In genomic region chr3:169170456-169170855, GRCh38 we compare ENCODE assay signal across 20 cellular contexts.
DNase-seq lines count a peak whose midpoint lies in the region; TF ChIP-seq lines count a peak whose summit lies in the region.
"Had no signal": no experiment of that assay in that cellular context is flagged by ENCODE, and none has a peak within 500 bp of the region (broad histone marks: within the 10 kb centered on the region; RNA-seq: fewer than 3 reads in every experiment).

No MANE protein-coding gene starts in this region.

- no peak overlapping the region for H3K27ac Mint-ChIP-seq in H9
- H3K27ac Mint-ChIP-seq: B cell; CD4-positive, alpha-beta T cell; CD8-positive, alpha-beta memory T cell had no signal

- H3K9me3 Mint-ChIP-seq in H9, result no peaks in the 10 kb centered on the region
- H3K9me3 Mint-ChIP-seq: CD4-positive, alpha-beta T cell had no signal

- no peak overlapping the region for H3K14ac ChIP-seq in H9 (ENCODE audit: insufficient read depth, low read length)

- H3K23me2 ChIP-seq in H9 (ENCODE audit: insufficient read length, low read depth, low read length, poor library complexity, severe bottlenecking), result no peaks in the 10 kb centered on the region

- H4K91ac ChIP-seq in H9 (ENCODE audit: insufficient read length, low read depth, low read length), result no peak overlapping the region

- no peak overlapping the region for H4K5ac ChIP-seq in H9 (ENCODE audit: insufficient read length, low read depth, low read length)

- H2BK15ac ChIP-seq in H9 (ENCODE audit: low read depth, low read length), result no peak overlapping the region

- peak; percentile 32 for DNase-seq in astrocyte of the hippocampus (ENCODE audit: low read depth, low spot score)
- peak; percentile 50 to 52 for DNase-seq in cardiac fibroblast (ENCODE audit: low read depth in 2 of 2)
- DNase-seq in fibroblast of pulmonary artery (ENCODE audit: low read depth), result peak; percentile 59
- DNase-seq in G401 (ENCODE audit: low spot score), result no peak
- no peak for DNase-seq in H9
- DNase-seq in HK-2 (ENCODE audit: unreplicated experiment), result no peak
- DNase-seq: AML-193; CD4-positive, alpha-beta T cell; CD8-positive, alpha-beta memory T cell; COR-L47; DMS 273 treated with DMSO at 0.1 percent for 48 hours; DMS153; DMS79 treated with DMSO at 0.1 percent for 48 hours; GDM1 had no signal

- no peak overlapping the region for H2AFZ ChIP-seq in H9 (ENCODE audit: low read length)

- in situ Hi-C loops in G401 (cut with HindIII; ENCODE audit: low sequenced_read_pairs), result no loop called here

- H3K27me3 Mint-ChIP-seq in H9 (ENCODE audit: low read depth), result no peaks in the 10 kb centered on the region
- H3K27me3 Mint-ChIP-seq: CD8-positive, alpha-beta memory T cell had no signal

- H4K8ac ChIP-seq in H9 (replicated peaks; ENCODE audit: insufficient read length, low read depth, low read length), result no peak overlapping the region

- no peaks in the 10 kb centered on the region for H3K79me2 ChIP-seq in H9 (ENCODE audit: insufficient read depth, low read length)

- H3T11ph ChIP-seq in H9 (ENCODE audit: low read length), result no peak overlapping the region

- H3K23ac ChIP-seq in H9 (ENCODE audit: insufficient read length, low read depth, low read length), result no peak overlapping the region

- no peak overlapping the region for H2BK120ac ChIP-seq in H9 (ENCODE audit: low read depth, low read length, poor library complexity, severe bottlenecking)

- no peak overlapping the region for H3K27ac ChIP-seq in H9 (ENCODE audit: insufficient read length, low read depth, low read length)
- H3K27ac ChIP-seq: 22Rv1; A549; BLaER1 treated with 17β-estradiol and CSF1 and Interleukin-3, amounts not matched to agents 10 nM and 100 nM; C4-2B had no signal

- H3K9me3 ChIP-seq in H9 (ENCODE audit: control insufficient read depth, low read depth, low read length), result no peaks in the 10 kb centered on the region
- H3K9me3 ChIP-seq: A549; BLaER1 treated with 17β-estradiol and CSF1 and Interleukin-3, amounts not matched to agents 10 nM and 100 nM had no signal

- H3K4me3 ChIP-seq in cardiac fibroblast (replicated peaks in 1 of 2; ENCODE audit: low read depth in 2 of 2, low read length in 2 of 2) (no peak overlapping the region), fibroblast of pulmonary artery (replicated peaks; ENCODE audit: low read depth, low read length) (no peak overlapping the region)
- H3K4me3 ChIP-seq: A549; BLaER1 treated with 17β-estradiol and CSF1 and Interleukin-3, amounts not matched to agents 10 nM and 100 nM; GM12878 had no signal

- no peaks in the 10 kb centered on the region for H3K36me3 Mint-ChIP-seq in H9 (ENCODE audit: insufficient read depth in 1 of 3, low read depth in 3 of 3)
- H3K36me3 Mint-ChIP-seq: CD8-positive, alpha-beta memory T cell had no signal

- WGBS in H9 (ENCODE audit: extremely low coverage, insufficient read length, low lambda C conversion rate), result no CpG with 5 or more reads among the region's 3 CpGs

- H2AK5ac ChIP-seq in H9 (ENCODE audit: insufficient read length, low read length), result no peak overlapping the region

- peaks cover 7 to 16% of the 10 kb centered on the region in 2 experiments for H3K4me1 Mint-ChIP-seq in H9
- H3K4me1 Mint-ChIP-seq: B cell; CD8-positive, alpha-beta memory T cell had no signal

- no peak overlapping the region for H3K9ac ChIP-seq in H9 (ENCODE audit: extremely low read depth, insufficient read length, low read length)
- H3K9ac ChIP-seq: BLaER1 treated with 17β-estradiol and CSF1 and Interleukin-3, amounts not matched to agents 10 nM and 100 nM had no signal

- TF ChIP-seq CTCF in cardiac fibroblast (IDR thresholded peaks at IDR 0.05; ENCODE audit: low read depth, low read length) (no peak), fibroblast of pulmonary artery (IDR thresholded peaks at IDR 0.05; ENCODE audit: low read length, missing control alignments) (no peak), H9 (conservative IDR thresholded peaks at IDR 0.05) (no peak)

- H3K4ac ChIP-seq in H9 (ENCODE audit: low read depth, low read length), result no peak overlapping the region

- H3K4me3 Mint-ChIP-seq in H9, result no peak overlapping the region
- H3K4me3 Mint-ChIP-seq: B cell; CD4-positive, alpha-beta T cell; CD8-positive, alpha-beta memory T cell had no signal

- H3K4me2 ChIP-seq in H9 (ENCODE audit: insufficient read depth, insufficient read length, low read length), result no peak overlapping the region
- H3K4me2 ChIP-seq: A549; BLaER1 treated with 17β-estradiol and CSF1 and Interleukin-3, amounts not matched to agents 10 nM and 100 nM had no signal

- no peaks in the 10 kb centered on the region for H3K79me1 ChIP-seq in H9 (ENCODE audit: insufficient read depth, low read depth, low read length, poor library complexity, severe bottlenecking)

- H3K27me3 ChIP-seq in H9 (ENCODE audit: insufficient read depth, low read length), result no peaks in the 10 kb centered on the region
- H3K27me3 ChIP-seq: BLaER1 treated with 17β-estradiol and CSF1 and Interleukin-3, amounts not matched to agents 10 nM and 100 nM had no signal

- H2BK20ac ChIP-seq in H9 (ENCODE audit: low read depth, low read length, poor library complexity, severe bottlenecking), result no peak overlapping the region

- H3K4me1 ChIP-seq in H9 (ENCODE audit: insufficient read depth, low read length), result no peaks in the 10 kb centered on the region
- H3K4me1 ChIP-seq: A549; BLaER1 treated with 17β-estradiol and CSF1 and Interleukin-3, amounts not matched to agents 10 nM and 100 nM had no signal

- H2BK5ac ChIP-seq in H9 (ENCODE audit: insufficient read length, low read length), result no peak overlapping the region

- H3K18ac ChIP-seq in H9 (ENCODE audit: insufficient read length, low read depth, low read length), result no peak overlapping the region

- H2BK12ac ChIP-seq in H9 (ENCODE audit: insufficient read length, low read depth, low read length), result no peak overlapping the region

- no peak overlapping the region for H3K56ac ChIP-seq in H9 (ENCODE audit: insufficient read length, low read depth, low read length)

- no peaks in the 10 kb centered on the region for H4K20me1 ChIP-seq in H9 (ENCODE audit: control insufficient read depth, insufficient read depth, insufficient read length)
- H4K20me1 ChIP-seq: BLaER1 treated with 17β-estradiol and CSF1 and Interleukin-3, amounts not matched to agents 10 nM and 100 nM had no signal

Comparison
In these comparisons a context has a peak if more than half of its experiments do, and no peak if none do; other contexts are left out.
1. DNase-seq: peak in astrocyte of the hippocampus (single experiment), cardiac fibroblast (2 of 2) and fibroblast of pulmonary artery (single experiment); none in G401 (single experiment), H9 (single experiment) and HK-2 (single experiment).